Comparison of ENCODE assay signal across 2 cellular contexts in genomic region chr18:54279477-54280205, GRCh38.
TF ChIP-seq lines count a peak whose summit lies in the region.

No MANE protein-coding gene starts in this region.

TF ChIP-seq in A549, 52 proteins besides CTCF, POLR2A, EP300 and RAD21:
- TF ChIP-seq HDAC2 (IDR thresholded peaks at IDR 0.05) (no peak), BCL3 (IDR thresholded peaks at IDR 0.05) (no peak), BHLHE40 (IDR thresholded peaks at IDR 0.05; ENCODE audit: low read depth, low read length) (no peak), JUN (IDR thresholded peaks at IDR 0.05) (no peak), JUNB (IDR thresholded peaks at IDR 0.05) (no peak), HOXA7 (CRISPR knock-in tag; IDR thresholded peaks at IDR 0.05) (no peak), RNF2 (IDR thresholded peaks at IDR 0.05; ENCODE audit: borderline replicate concordance, low read depth) (no peak)

TF ChIP-seq in GM23338, 12 proteins besides CTCF, POLR2A, EP300 and RAD21:
- TF ChIP-seq POLR2AphosphoS5 (IDR thresholded peaks at IDR 0.05; ENCODE audit: low read depth) (no peak), ZNF114 (CRISPR knock-in tag; IDR thresholded peaks at IDR 0.05) (no peak)
